12 cellular contexts compared by ENCODE assay signal in genomic region chr10:80429521-80429966, GRCh38. TPM values are rescaled to one million over a fixed set of nuclear protein-coding genes. Genes with fewer than 3 reads are reported as not detected.
A peak's percentile ranks its signal among the peaks of the same experiment; 100 is the strongest.
DNase-seq lines count a peak whose midpoint lies in the region; ATAC-seq and TF ChIP-seq lines count a peak whose summit lies in the region.
"Had no signal": no experiment of that assay in that cellular context is flagged by ENCODE, and none has a peak within 500 bp of the region (broad histone marks: within the 10 kb centered on the region; RNA-seq: fewer than 3 reads in every experiment).

No MANE protein-coding gene starts in this region.

- intact Hi-C loops in left lung (cut with DNase I): no loop called here
- intact Hi-C loops in testis (cut with DNase I; ENCODE audit: low total_unique reads): no loop called here

- H3K27ac ChIP-seq in left lung: peak overlapping the region in 1 of 2 donors; percentile 18
- H3K27ac ChIP-seq in testis: no peak overlapping the region
- H3K27ac ChIP-seq: ascending aorta had no signal

- H3K27me3 ChIP-seq in left lung (no peaks in the 10 kb centered on the region), testis (no peaks in the 10 kb centered on the region)
- H3K27me3 ChIP-seq: ascending aorta, BE2C had no signal

- no peak for TF ChIP-seq CTCF in left lung (IDR thresholded peaks at IDR 0.05)
- no peak for TF ChIP-seq CTCF in testis (IDR thresholded peaks at IDR 0.05)

- no peaks in the 10 kb centered on the region for H3K9me3 ChIP-seq in left lung
- no peaks in the 10 kb centered on the region for H3K9me3 ChIP-seq in testis
- H3K9me3 ChIP-seq: ascending aorta, BE2C had no signal

- H3K27me3 Mint-ChIP-seq in stimulated activated naive CD8-positive, alpha-beta T cell treated with anti-CD3 and anti-CD28 coated beads, Interleukin-15, Interleukin-2, amounts not matched to agents 100 ng/mL and 50 ng/mL, for 24 hours: no peaks in the 10 kb centered on the region
- no peaks in the 10 kb centered on the region for H3K27me3 Mint-ChIP-seq in stimulated activated naive CD8-positive, alpha-beta T cell treated with anti-CD3 and anti-CD28 coated beads, Interleukin-15, amount 100 ng/mL, for 72 hours
- H3K27me3 Mint-ChIP-seq in activated naive CD8-positive, alpha-beta T cell treated with anti-CD3 and anti-CD28 coated beads, Interleukin-2, amount 50 U/mL, for 24 hours: no peaks in the 10 kb centered on the region
- H3K27me3 Mint-ChIP-seq: stimulated activated naive B cell treated with anti-CD40 and anti-IgM and Interleukin-4, amounts not matched to agents 10 μg/mL and 1 μg/mL and 100 μg/mL, for 72 hours; T-helper 17 cell had no signal

- H3K36me3 ChIP-seq in left lung (peaks cover 0 to 21% of the 10 kb centered on the region in 2 donors), testis (ENCODE audit: low read depth, missing control alignments) (no peaks in the 10 kb centered on the region)

- peak overlapping the region; percentile 28 for H3K27ac Mint-ChIP-seq in stimulated activated naive CD8-positive, alpha-beta T cell treated with anti-CD3 and anti-CD28 coated beads, Interleukin-15, Interleukin-2, amounts not matched to agents 100 ng/mL and 50 ng/mL, for 24 hours
- H3K27ac Mint-ChIP-seq in stimulated activated naive CD8-positive, alpha-beta T cell treated with anti-CD3 and anti-CD28 coated beads, Interleukin-15, amount 100 ng/mL, for 72 hours: peak overlapping the region in 1 of 2 donors; percentile 5
- no peak overlapping the region for H3K27ac Mint-ChIP-seq in activated naive CD8-positive, alpha-beta T cell treated with anti-CD3 and anti-CD28 coated beads, Interleukin-2, amount 50 U/mL, for 24 hours
- H3K27ac Mint-ChIP-seq: stimulated activated naive B cell treated with anti-CD40 and anti-IgM and Interleukin-4, amounts not matched to agents 10 μg/mL and 1 μg/mL and 100 μg/mL, for 72 hours; T-helper 17 cell had no signal

- no peaks in the 10 kb centered on the region for H3K9me3 Mint-ChIP-seq in stimulated activated naive CD8-positive, alpha-beta T cell treated with anti-CD3 and anti-CD28 coated beads, Interleukin-15, Interleukin-2, amounts not matched to agents 100 ng/mL and 50 ng/mL, for 24 hours
- no peaks in the 10 kb centered on the region for H3K9me3 Mint-ChIP-seq in stimulated activated naive CD8-positive, alpha-beta T cell treated with anti-CD3 and anti-CD28 coated beads, Interleukin-15, amount 100 ng/mL, for 72 hours
- H3K9me3 Mint-ChIP-seq in activated naive CD8-positive, alpha-beta T cell treated with anti-CD3 and anti-CD28 coated beads, Interleukin-2, amount 50 U/mL, for 24 hours: no peaks in the 10 kb centered on the region
- H3K9me3 Mint-ChIP-seq: stimulated activated naive B cell treated with anti-CD40 and anti-IgM and Interleukin-4, amounts not matched to agents 10 μg/mL and 1 μg/mL and 100 μg/mL, for 72 hours had no signal

- no peak for DNase-seq in stimulated activated naive CD8-positive, alpha-beta T cell treated with anti-CD3 and anti-CD28 coated beads, Interleukin-15, amount 100 ng/mL, for 72 hours
- no peak for DNase-seq in activated naive CD8-positive, alpha-beta T cell treated with anti-CD3 and anti-CD28 coated beads, Interleukin-2, amount 50 U/mL, for 24 hours
- DNase-seq in left lung (peak; percentile 80 to 85), D341Med (ENCODE audit: low spot score) (no peak), testis (no peak), GM19238 (ENCODE audit: insufficient read length, low spot score) (no peak), HuH-7 (ENCODE audit: low spot score) (no peak)
- DNase-seq: BE2C; stimulated activated naive B cell treated with anti-CD40 and anti-IgM and Interleukin-4, amounts not matched to agents 10 μg/mL and 1 μg/mL and 100 μg/mL, for 72 hours; T-helper 17 cell had no signal

- peaks cover 32% of the 10 kb centered on the region for H3K36me3 Mint-ChIP-seq in stimulated activated naive CD8-positive, alpha-beta T cell treated with anti-CD3 and anti-CD28 coated beads, Interleukin-15, Interleukin-2, amounts not matched to agents 100 ng/mL and 50 ng/mL, for 24 hours (ENCODE audit: low read depth)
- H3K36me3 Mint-ChIP-seq in activated naive CD8-positive, alpha-beta T cell treated with anti-CD3 and anti-CD28 coated beads, Interleukin-2, amount 50 U/mL, for 24 hours (ENCODE audit: low read depth): peaks cover 9% of the 10 kb centered on the region

- no peak for TF ChIP-seq POLR2A in testis (IDR thresholded peaks at IDR 0.05)

- H3K4me3 ChIP-seq in left lung: no peak overlapping the region
- no peak overlapping the region for H3K4me3 ChIP-seq in testis
- H3K4me3 ChIP-seq: ascending aorta had no signal

- H3K4me3 Mint-ChIP-seq in stimulated activated naive CD8-positive, alpha-beta T cell treated with anti-CD3 and anti-CD28 coated beads, Interleukin-15, Interleukin-2, amounts not matched to agents 100 ng/mL and 50 ng/mL, for 24 hours: no peak overlapping the region
- no peak overlapping the region for H3K4me3 Mint-ChIP-seq in stimulated activated naive CD8-positive, alpha-beta T cell treated with anti-CD3 and anti-CD28 coated beads, Interleukin-15, amount 100 ng/mL, for 72 hours
- no peak overlapping the region for H3K4me3 Mint-ChIP-seq in activated naive CD8-positive, alpha-beta T cell treated with anti-CD3 and anti-CD28 coated beads, Interleukin-2, amount 50 U/mL, for 24 hours
- H3K4me3 Mint-ChIP-seq: stimulated activated naive B cell treated with anti-CD40 and anti-IgM and Interleukin-4, amounts not matched to agents 10 μg/mL and 1 μg/mL and 100 μg/mL, for 72 hours; T-helper 17 cell had no signal

- ATAC-seq in stimulated activated naive CD8-positive, alpha-beta T cell treated with anti-CD3 and anti-CD28 coated beads, Interleukin-15, amount 100 ng/mL, for 72 hours: no peak
- peak; percentile 10 for ATAC-seq in activated naive CD8-positive, alpha-beta T cell treated with anti-CD3 and anti-CD28 coated beads, Interleukin-2, amount 50 U/mL, for 24 hours
- ATAC-seq in left lung: peak; percentile 98
- ATAC-seq: stimulated activated naive B cell treated with anti-CD40 and anti-IgM and Interleukin-4, amounts not matched to agents 10 μg/mL and 1 μg/mL and 100 μg/mL, for 72 hours; T-helper 17 cell had no signal

- no peaks in the 10 kb centered on the region for H3K4me1 ChIP-seq in left lung
- H3K4me1 ChIP-seq in testis: no peaks in the 10 kb centered on the region
- H3K4me1 ChIP-seq: ascending aorta, BE2C had no signal

- WGBS in testis, 2 donors: 86 to 97% methylated on average over 9 of the region's 9 CpGs

- H3K4me1 Mint-ChIP-seq in stimulated activated naive CD8-positive, alpha-beta T cell treated with anti-CD3 and anti-CD28 coated beads, Interleukin-15, Interleukin-2, amounts not matched to agents 100 ng/mL and 50 ng/mL, for 24 hours (ENCODE audit: low read depth): peaks cover 4% of the 10 kb centered on the region
- no peaks in the 10 kb centered on the region for H3K4me1 Mint-ChIP-seq in stimulated activated naive CD8-positive, alpha-beta T cell treated with anti-CD3 and anti-CD28 coated beads, Interleukin-15, amount 100 ng/mL, for 72 hours
- H3K4me1 Mint-ChIP-seq in activated naive CD8-positive, alpha-beta T cell treated with anti-CD3 and anti-CD28 coated beads, Interleukin-2, amount 50 U/mL, for 24 hours: peaks cover 2% of the 10 kb centered on the region
- H3K4me1 Mint-ChIP-seq: T-helper 17 cell had no signal

RNA-seq across cellular contexts. Expression of gene PRXL2A, which starts 21.2 kb away (rescaled TPM):
- 10 to 100 TPM; 46.2 to 50.1 TPM for total RNA-seq in left lung
- 100 to 1,000 TPM; 102 to 104 TPM for total RNA-seq in testis
- polyA plus RNA-seq in testis (ENCODE audit: insufficient read depth, low read depth, low replicate concordance): 106 TPM

RNA-seq across cellular contexts. Expression of gene TSPAN14, which starts 24.6 kb away (rescaled TPM):
- total RNA-seq in left lung: 100 to 1,000 TPM; 116 to 158 TPM
- total RNA-seq in testis: 10 to 100 TPM; 61.4 to 64.6 TPM
- 59.1 TPM for polyA plus RNA-seq in testis (ENCODE audit: insufficient read depth, low read depth, low replicate concordance)

Comparison
In these comparisons a context has a peak if more than half of its experiments do, and no peak if none do; other contexts are left out.
1. DNase-seq: peak in left lung (2 of 2); none in stimulated activated naive CD8-positive, alpha-beta T cell treated with anti-CD3 and anti-CD28 coated beads, Interleukin-15, amount 100 ng/mL, for 72 hours (0 of 2), activated naive CD8-positive, alpha-beta T cell treated with anti-CD3 and anti-CD28 coated beads, Interleukin-2, amount 50 U/mL, for 24 hours (single experiment), D341Med (single experiment), testis (single experiment), GM19238 (single experiment) and HuH-7 (single experiment).